In genomic region chr11:78138694-78139421, GRCh38 we compare ENCODE assay signal across 8 cellular contexts. TPM values are rescaled to one million over a fixed set of nuclear protein-coding genes. Genes with fewer than 3 reads are reported as not detected.
A peak's percentile ranks its signal among the peaks of the same experiment; 100 is the strongest.
DNase-seq lines count a peak whose midpoint lies in the region; ATAC-seq lines count a peak whose summit lies in the region.

No MANE protein-coding gene starts in this region.

- H3K4me3 Mint-ChIP-seq in T-helper 1 cell treated with Interleukin-12 subunit alpha and Interleukin-12 subunit beta and Interleukin-4 antibody, amounts not matched to agents 30 μg/mL and 1 μg/mL, for 36 hours: peak overlapping the region; percentile 90

- DNase-seq in Caki2 (ENCODE audit: low read depth) (peak; percentile 31), caudate nucleus (lab: John Stamatoyannopoulos, UW) (peak in 2 of 61 donors; percentile 15 to 53), GOT3 (lab: John Stamatoyannopoulos, UW) (no peak)
- peak; percentile 54 for DNase-seq in stimulated activated naive CD8-positive, alpha-beta T cell treated with anti-CD3 and anti-CD28 coated beads, Interleukin-15, Interleukin-2, amounts not matched to agents 100 U/mL and 50 U/mL, for 24 hours

- in situ Hi-C loops in Caki2 (cut with HindIII; ENCODE audit: low pct_unique_long_range_greater_than_20kb, low sequenced_read_pairs): no loop called here

- peaks cover 32% of the 10 kb centered on the region for H3K4me1 ChIP-seq in mononuclear cell (ENCODE audit: insufficient read depth, low read length)

- peaks cover 30% of the 10 kb centered on the region for H3K4me1 Mint-ChIP-seq in T-helper 1 cell treated with Interleukin-12 subunit alpha and Interleukin-12 subunit beta and Interleukin-4 antibody, amounts not matched to agents 30 μg/mL and 1 μg/mL, for 36 hours (ENCODE audit: low read depth)

- H3K27ac ChIP-seq in caudate nucleus (ENCODE audit: low read depth, low read length): peak overlapping the region; percentile 38

- H3K4me3 ChIP-seq in mononuclear cell (ENCODE audit: low read length): peak overlapping the region; percentile 62

- ATAC-seq in GM19463 (IDR thresholded peaks at IDR 0.05; ENCODE audit: unreplicated experiment) (peak; percentile 22), HG03521 (IDR thresholded peaks at IDR 0.05; ENCODE audit: unreplicated experiment) (peak; percentile 23)
- peak; percentile 53 for ATAC-seq in stimulated activated naive CD8-positive, alpha-beta T cell treated with anti-CD3 and anti-CD28 coated beads, Interleukin-15, Interleukin-2, amounts not matched to agents 100 U/mL and 50 U/mL, for 24 hours

- H3K36me3 Mint-ChIP-seq in T-helper 1 cell treated with Interleukin-12 subunit alpha and Interleukin-12 subunit beta and Interleukin-4 antibody, amounts not matched to agents 30 μg/mL and 1 μg/mL, for 36 hours (ENCODE audit: low read depth): peaks cover 38% of the 10 kb centered on the region

- no peaks in the 10 kb centered on the region for H3K27me3 Mint-ChIP-seq in T-helper 1 cell treated with Interleukin-12 subunit alpha and Interleukin-12 subunit beta and Interleukin-4 antibody, amounts not matched to agents 30 μg/mL and 1 μg/mL, for 36 hours (ENCODE audit: low read depth)

- H3K27me3 ChIP-seq in mononuclear cell (ENCODE audit: insufficient read depth, low read length): no peaks in the 10 kb centered on the region

- H3K9me3 ChIP-seq in mononuclear cell (ENCODE audit: low read depth, low read length): no peaks in the 10 kb centered on the region

- H3K27ac Mint-ChIP-seq in T-helper 1 cell treated with Interleukin-12 subunit alpha and Interleukin-12 subunit beta and Interleukin-4 antibody, amounts not matched to agents 30 μg/mL and 1 μg/mL, for 36 hours: peak overlapping the region; percentile 93

- peaks cover 3% of the 10 kb centered on the region for H3K9me3 Mint-ChIP-seq in T-helper 1 cell treated with Interleukin-12 subunit alpha and Interleukin-12 subunit beta and Interleukin-4 antibody, amounts not matched to agents 30 μg/mL and 1 μg/mL, for 36 hours

RNA-seq across cellular contexts. Expression of gene ALG8, which starts 0.6 kb away (rescaled TPM):
- 27.6 and 108 TPM in 2 replicates for total RNA-seq in Caki2 (2014; rRNA removed; shearing (Covaris generic); ENCODE audit: low replicate concordance)
- total RNA-seq in mononuclear cell: 17.1 TPM

RNA-seq across cellular contexts. Expression of gene KCTD21, which starts 49.6 kb away (rescaled TPM):
- total RNA-seq in Caki2 (2014; rRNA removed; shearing (Covaris generic); ENCODE audit: low replicate concordance): 1.4 and 7.1 TPM in 2 replicates
- total RNA-seq in mononuclear cell: 2.2 TPM

RNA-seq across cellular contexts. Expression of gene USP35, which starts 49.9 kb away (rescaled TPM):
- 3.1 and 5.6 TPM in 2 replicates for total RNA-seq in Caki2 (2014; rRNA removed; shearing (Covaris generic); ENCODE audit: low replicate concordance)
- total RNA-seq in mononuclear cell: 6.0 TPM

RNA-seq across cellular contexts. Expression of gene NDUFC2, which starts 59.2 kb away (rescaled TPM):
- total RNA-seq in Caki2 (2014; rRNA removed; shearing (Covaris generic); ENCODE audit: low replicate concordance): 129 and 148 TPM in 2 replicates
- 18.5 TPM for total RNA-seq in mononuclear cell
